In the genomic region with DNA sequence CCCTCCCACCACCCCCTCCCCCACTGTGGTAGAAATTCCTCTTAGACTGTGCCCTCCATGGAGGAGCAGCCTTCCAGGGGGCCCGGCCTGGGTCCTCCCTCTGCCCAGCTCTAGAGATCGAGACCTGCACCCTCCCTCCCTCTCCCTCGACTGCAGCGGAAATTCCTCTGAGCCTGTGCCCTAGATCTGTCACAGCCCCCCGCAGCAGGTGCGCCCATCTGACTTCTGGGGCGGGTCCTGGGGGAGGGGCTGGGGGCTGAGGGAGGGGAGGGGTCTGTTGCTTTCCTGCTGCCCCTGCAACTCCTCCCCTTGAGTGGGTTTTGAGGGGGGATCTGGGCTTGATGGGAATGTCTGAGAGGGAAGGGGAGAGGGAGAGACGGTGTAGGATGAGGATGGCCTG, we compare ENCODE assay signal across 18 cellular contexts.
A peak's percentile ranks its signal among the peaks of the same experiment; 100 is the strongest.
DNase-seq lines count a peak whose midpoint lies in the region; TF ChIP-seq lines count a peak whose summit lies in the region.
"Had no signal": no experiment of that assay in that cellular context is flagged by ENCODE, and none has a peak within 500 bp of the region (broad histone marks: within the 10 kb centered on the region; RNA-seq: fewer than 3 reads in every experiment).

No MANE protein-coding gene starts in this region.

- H3K4me3 ChIP-seq in H7 (ENCODE audit: insufficient read depth, low read depth, low read length): no peak overlapping the region
- H3K4me3 ChIP-seq in iPS-15b (ENCODE audit: low read depth, low read length): no peak overlapping the region
- H3K4me3 ChIP-seq in uterus: no peak overlapping the region
- H3K4me3 ChIP-seq: HAP-1 had no signal

- H3K27ac ChIP-seq in uterus: peak overlapping the region; percentile 80 to 93

- TF ChIP-seq CTCF in uterus (IDR thresholded peaks at IDR 0.05): no peak

- no peaks in the 10 kb centered on the region for H3K36me3 ChIP-seq in H7 (replicated peaks; ENCODE audit: control insufficient read depth, insufficient read depth, low read length)
- H3K36me3 ChIP-seq in iPS-15b (ENCODE audit: control insufficient read depth, insufficient read depth, low read length): no peaks in the 10 kb centered on the region
- H3K36me3 ChIP-seq in uterus: no peaks in the 10 kb centered on the region
- H3K36me3 ChIP-seq: HAP-1 had no signal

- no peaks in the 10 kb centered on the region for H3K9me3 ChIP-seq in iPS-15b (ENCODE audit: control insufficient read depth, insufficient read depth, low read length)
- H3K9me3 ChIP-seq in uterus: no peaks in the 10 kb centered on the region
- H3K9me3 ChIP-seq: HAP-1, SK-N-SH had no signal

- DNase-seq in H7 (peak; percentile 88), NCI-H82 treated with DMSO at 0.1 percent for 48 hours (lab: John Stamatoyannopoulos, UW; ENCODE audit: unreplicated experiment) (peak; percentile 43), uterus (no peak), SW 1271 (lab: John Stamatoyannopoulos, UW) (no peak), Ammon's horn (ENCODE audit: low spot score) (no peak), NCI-H1048 (lab: John Stamatoyannopoulos, UW) (no peak)
- DNase-seq: DMS 273 treated with DMSO at 0.1 percent for 48 hours, Karpas-422, NCI-H1092, NCI-H146, NCI-H2029 treated with DMSO at 0.1 percent for 48 hours, NCI-H2171 treated with DMSO at 0.1 percent for 48 hours, NCI-H748 treated with DMSO at 0.1 percent for 48 hours, OCI-M1, SHP77 treated with DMSO at 0.1 percent for 48 hours, SK-N-SH had no signal

- H3K27me3 ChIP-seq in H7 (ENCODE audit: control insufficient read depth, insufficient read depth, low read length) (no peaks in the 10 kb centered on the region), iPS-15b (ENCODE audit: control insufficient read depth, insufficient read depth, low read length) (peaks cover 7% of the 10 kb centered on the region), uterus (no peaks in the 10 kb centered on the region)

- peak overlapping the region; percentile 24 for H3K9ac ChIP-seq in iPS-15b (ENCODE audit: low read depth, low read length)
- H3K9ac ChIP-seq: SK-N-SH had no signal

- TF ChIP-seq POLR2A in uterus (IDR thresholded peaks at IDR 0.05): no peak

- H3K4me1 ChIP-seq in iPS-15b (ENCODE audit: control insufficient read depth, insufficient read depth, low read length) (peaks cover 21% of the 10 kb centered on the region), uterus (peaks cover 9 to 15% of the 10 kb centered on the region in 2 donors)

- intact Hi-C loops in uterus (cut with DNase I; ENCODE audit: low total_unique reads): no loop called here

Comparison
In these comparisons a context has a peak if more than half of its experiments do, and no peak if none do; other contexts are left out.
1. DNase-seq: peak in H7 (single experiment) and NCI-H82 treated with DMSO at 0.1 percent for 48 hours (single experiment); none in uterus (0 of 2), SW 1271 (0 of 2), Ammon's horn (single experiment) and NCI-H1048 (single experiment).